Comparison of ENCODE assay signal across 17 cellular contexts in the genomic region with DNA sequence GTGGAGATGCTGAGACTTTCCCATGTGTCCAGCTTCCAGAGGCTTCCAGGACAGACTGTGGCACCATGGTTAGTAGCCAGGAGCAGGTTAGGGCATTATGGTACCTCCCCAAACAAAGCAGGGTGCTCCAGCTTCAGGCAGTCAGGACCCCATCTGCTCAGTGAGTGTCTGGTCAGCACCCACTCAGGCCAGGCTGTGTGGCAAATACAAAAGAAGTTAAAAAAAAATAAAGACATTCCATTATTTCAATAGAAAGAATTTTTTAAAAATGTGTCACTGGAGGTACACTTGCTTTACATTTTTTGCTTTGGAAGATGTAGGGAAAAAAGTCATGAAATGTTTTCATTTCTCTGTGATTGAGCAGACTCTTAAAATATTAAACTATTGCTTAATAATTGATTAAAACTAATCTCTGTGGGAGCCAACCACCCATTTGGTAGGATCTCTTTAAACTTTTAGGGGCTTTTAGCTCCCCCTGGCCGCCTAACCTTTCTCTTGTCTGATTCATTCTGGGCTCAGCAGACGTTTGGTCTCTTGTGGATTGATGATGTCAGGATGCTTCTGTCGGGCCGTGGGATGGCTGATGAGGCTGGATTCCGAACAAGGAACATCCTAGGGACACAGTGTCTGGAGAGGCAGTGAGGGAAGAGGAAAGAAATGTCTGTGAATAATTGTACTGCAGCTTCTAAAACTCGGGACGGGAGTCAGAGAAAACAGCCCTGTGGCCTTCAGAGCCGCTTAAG. TPM values are rescaled to one million over a fixed set of nuclear protein-coding genes. Genes with fewer than 3 reads are reported as not detected.
A peak's percentile ranks its signal among the peaks of the same experiment; 100 is the strongest.
DNase-seq lines count a peak whose midpoint lies in the region; ATAC-seq and TF ChIP-seq lines count a peak whose summit lies in the region.
"Had no signal": no experiment of that assay in that cellular context is flagged by ENCODE, and none has a peak within 500 bp of the region (broad histone marks: within the 10 kb centered on the region; RNA-seq: fewer than 3 reads in every experiment).

No MANE protein-coding gene starts in this region.

- peaks cover 27% of the 10 kb centered on the region for H3F3A ChIP-seq in GM23248 (ENCODE audit: insufficient read depth)

- H3K9me3 ChIP-seq in GM23248 (ENCODE audit: low read depth) (no peaks in the 10 kb centered on the region), tibial nerve (no peaks in the 10 kb centered on the region)
- H3K9me3 ChIP-seq: Peyer's patch, psoas muscle had no signal

- no peak for TF ChIP-seq POLR2A in tibial nerve (IDR thresholded peaks at IDR 0.05)

- H3K4me3 ChIP-seq in GM23248 (peak overlapping the region; percentile 12; the same call in 1 of the 2 replicates), tibial nerve (no peak overlapping the region)
- H3K4me3 ChIP-seq: Peyer's patch, psoas muscle had no signal

- in situ Hi-C loops in ACHN (cut with HindIII; ENCODE audit: low pct_ligation_motif_present, low pct_unique_long_range_greater_than_20kb, low sequenced_read_pairs): no loop called here
- in situ Hi-C loops in GM23248 (cut with MboI): no loop called here

- no peak overlapping the region for H3K27ac Mint-ChIP-seq in effector memory CD8-positive, alpha-beta T cell
- H3K27ac Mint-ChIP-seq: activated CD4-positive, alpha-beta memory T cell treated with anti-CD3 and anti-CD28 coated beads, Interleukin-2, amount 10 ng/mL, durations not matched to agents 7 days and 5 days; CD14-positive monocyte; stimulated activated effector memory CD8-positive, alpha-beta T cell treated with anti-CD3 and anti-CD28 coated beads, Interleukin-12 subunit alpha, Interleukin-12 subunit beta, amount 100 ng/mL, for 72 hours; T-helper 2 cell treated with Interferon-gamma antibody and Interleukin-4, amounts not matched to agents 5 μg/mL and 100 μg/mL, for 36 hours had no signal

- peaks cover 0 to 1% of the 10 kb centered on the region in 2 donors for H3K4me1 Mint-ChIP-seq in effector memory CD8-positive, alpha-beta T cell (ENCODE audit: low read depth in 2 of 2)
- H3K4me1 Mint-ChIP-seq: activated CD4-positive, alpha-beta memory T cell treated with anti-CD3 and anti-CD28 coated beads, Interleukin-2, amount 10 ng/mL, durations not matched to agents 7 days and 5 days; CD14-positive monocyte; stimulated activated effector memory CD8-positive, alpha-beta T cell treated with anti-CD3 and anti-CD28 coated beads, Interleukin-12 subunit alpha, Interleukin-12 subunit beta, amount 100 ng/mL, for 72 hours had no signal

- no peaks in the 10 kb centered on the region for H3K36me3 Mint-ChIP-seq in effector memory CD8-positive, alpha-beta T cell (ENCODE audit: insufficient read depth)
- H3K36me3 Mint-ChIP-seq: CD14-positive monocyte; stimulated activated effector memory CD8-positive, alpha-beta T cell treated with anti-CD3 and anti-CD28 coated beads, Interleukin-12 subunit alpha, Interleukin-12 subunit beta, amount 100 ng/mL, for 72 hours had no signal

- no peaks in the 10 kb centered on the region for H3K27me3 ChIP-seq in GM23248 (replicated peaks; ENCODE audit: insufficient read depth)
- peaks cover 0 to 19% of the 10 kb centered on the region in 2 donors for H3K27me3 ChIP-seq in tibial nerve

- H3K36me3 ChIP-seq in GM23248 (ENCODE audit: low read depth) (no peaks in the 10 kb centered on the region), tibial nerve (no peaks in the 10 kb centered on the region)
- H3K36me3 ChIP-seq: Peyer's patch had no signal

- TF ChIP-seq CTCF in tibial nerve (IDR thresholded peaks at IDR 0.05): no peak

- peaks cover 21% of the 10 kb centered on the region for H3K4me1 ChIP-seq in GM23248 (ENCODE audit: insufficient read depth)
- no peaks in the 10 kb centered on the region for H3K4me1 ChIP-seq in tibial nerve
- H3K4me1 ChIP-seq: Peyer's patch, psoas muscle had no signal

- no peaks in the 10 kb centered on the region for H3K79me2 ChIP-seq in GM23248 (ENCODE audit: insufficient read depth)

- peak overlapping the region; percentile 38 for H2AFZ ChIP-seq in GM23248

- peak overlapping the region; percentile 56 for H3K4me2 ChIP-seq in GM23248 (ENCODE audit: unreplicated experiment)

- DNase-seq in ACHN (peak; percentile 14), GM23248 (peak; percentile 95), amniotic stem cell (lab: John Stamatoyannopoulos, UW) (peak; percentile 17), hepatic stellate cell (ENCODE audit: low spot score) (peak; percentile 90), tibial nerve (ENCODE audit: low spot score in 2 of 2) (no peak), T-helper 9 cell (no peak), SK-N-DZ (ENCODE audit: low spot score) (no peak)
- no peak for DNase-seq in effector memory CD8-positive, alpha-beta T cell
- DNase-seq: activated CD4-positive, alpha-beta memory T cell treated with anti-CD3 and anti-CD28 coated beads, Interleukin-2, amount 10 ng/mL, durations not matched to agents 7 days and 5 days; GF-D8; Peyer's patch; psoas muscle; stimulated activated CD4-positive, alpha-beta T cell treated with anti-CD3 and anti-CD28 coated beads, Interleukin-4, amount 100 ng/mL, for 1 hour had no signal

- H3K27ac ChIP-seq in GM23248 (peak overlapping the region; percentile 73), tibial nerve (no peak overlapping the region)
- H3K27ac ChIP-seq: Peyer's patch, psoas muscle had no signal

- ATAC-seq in effector memory CD8-positive, alpha-beta T cell (replicated peaks): no peak
- ATAC-seq: HCT116; psoas muscle; stimulated activated effector memory CD8-positive, alpha-beta T cell treated with anti-CD3 and anti-CD28 coated beads, Interleukin-12 subunit alpha, Interleukin-12 subunit beta, amount 100 ng/mL, for 72 hours had no signal

- WGBS in GM23248 (ENCODE audit: low coverage in 1 of 2, low lambda C conversion rate in 2 of 2, missing lambda C conversion rate in 2 of 2), 2 experiments: 1 to 7% methylated on average over 8 of the region's 8 CpGs
- WGBS in tibial nerve, 2 donors: 16 to 19% methylated on average over 8 of the region's 8 CpGs

- no peaks in the 10 kb centered on the region for H4K20me1 ChIP-seq in GM23248 (ENCODE audit: insufficient read depth)

- H3K4me3 Mint-ChIP-seq in effector memory CD8-positive, alpha-beta T cell: no peak overlapping the region
- H3K4me3 Mint-ChIP-seq: activated CD4-positive, alpha-beta memory T cell treated with anti-CD3 and anti-CD28 coated beads, Interleukin-2, amount 10 ng/mL, durations not matched to agents 7 days and 5 days; CD14-positive monocyte; stimulated activated effector memory CD8-positive, alpha-beta T cell treated with anti-CD3 and anti-CD28 coated beads, Interleukin-12 subunit alpha, Interleukin-12 subunit beta, amount 100 ng/mL, for 72 hours; T-helper 2 cell treated with Interferon-gamma antibody and Interleukin-4, amounts not matched to agents 5 μg/mL and 100 μg/mL, for 36 hours had no signal

- TF ChIP-seq EP300 in tibial nerve (IDR thresholded peaks at IDR 0.05): no peak

- no peaks in the 10 kb centered on the region for H3K9me3 Mint-ChIP-seq in effector memory CD8-positive, alpha-beta T cell
- H3K9me3 Mint-ChIP-seq: activated CD4-positive, alpha-beta memory T cell treated with anti-CD3 and anti-CD28 coated beads, Interleukin-2, amount 10 ng/mL, durations not matched to agents 7 days and 5 days; stimulated activated effector memory CD8-positive, alpha-beta T cell treated with anti-CD3 and anti-CD28 coated beads, Interleukin-12 subunit alpha, Interleukin-12 subunit beta, amount 100 ng/mL, for 72 hours; T-helper 2 cell treated with Interferon-gamma antibody and Interleukin-4, amounts not matched to agents 5 μg/mL and 100 μg/mL, for 36 hours had no signal

- H3K9me2 ChIP-seq in GM23248 (ENCODE audit: insufficient read depth): no peaks in the 10 kb centered on the region

- H3K9ac ChIP-seq in GM23248: peak overlapping the region; percentile 65

- H3K27me3 Mint-ChIP-seq in effector memory CD8-positive, alpha-beta T cell: peaks cover 30 to 49% of the 10 kb centered on the region in 2 donors

RNA-seq across cellular contexts. Expression of a gene that starts 28.4 kb away (rescaled TPM):
- 0.25 and 1.1 TPM in 2 replicates for total RNA-seq in GM23248 (2014; rRNA removed; shearing (Covaris generic))
- polyA plus RNA-seq in GM23248 (2016; fragmentation: Nextera tagmentation; extraction: Ambion mirVana): 0.39 and 0.43 TPM in 2 replicates
- under 1 TPM in 2 of 4 donors, not detected in 2; 0.21 to 0.59 TPM for total RNA-seq in tibial nerve
- 0.77 and 0.99 TPM in 2 replicates for polyA plus RNA-seq in SK-N-DZ (2014; cell fraction: cytosol; rRNA removed)
- 1.5 and 2.0 TPM in 2 replicates for polyA plus RNA-seq in SK-N-DZ (2014; cell fraction: nucleus; rRNA removed)
- polyA plus RNA-seq: CD14-positive monocyte had no signal

RNA-seq across cellular contexts. Expression of a gene that starts 39.8 kb away (rescaled TPM):
- 16.1 and 19.0 TPM in 2 replicates for total RNA-seq in GM23248 (2014; rRNA removed; shearing (Covaris generic))
- polyA plus RNA-seq in GM23248 (2016; fragmentation: Nextera tagmentation; extraction: Ambion mirVana): 6.6 and 7.0 TPM in 2 replicates
- total RNA-seq in tibial nerve: 10 to 100 TPM; 34.7 to 56.4 (median 40.1) TPM
- polyA plus RNA-seq in SK-N-DZ (2014; cell fraction: cytosol; rRNA removed): 13.6 and 15.9 TPM in 2 replicates
- 11.6 and 18.6 TPM in 2 replicates for polyA plus RNA-seq in SK-N-DZ (2014; cell fraction: nucleus; rRNA removed)

Comparison
In these comparisons a context has a peak if more than half of its experiments do, and no peak if none do; other contexts are left out.
1. DNase-seq: peak in ACHN (single experiment), GM23248 (single experiment), amniotic stem cell (single experiment) and hepatic stellate cell (single experiment); none in tibial nerve (0 of 2), effector memory CD8-positive, alpha-beta T cell (0 of 3), T-helper 9 cell (single experiment) and SK-N-DZ (single experiment).